Comparison of ENCODE assay signal across 1 cellular context in genomic region chr11:122717264-122717867, GRCh38.
TF ChIP-seq lines count a peak whose summit lies in the region.

No MANE protein-coding gene starts in this region.

TF ChIP-seq in GM23338, 12 proteins besides CTCF, POLR2A, EP300 and RAD21 (continued from another document):
- TF ChIP-seq, protein P1, sequence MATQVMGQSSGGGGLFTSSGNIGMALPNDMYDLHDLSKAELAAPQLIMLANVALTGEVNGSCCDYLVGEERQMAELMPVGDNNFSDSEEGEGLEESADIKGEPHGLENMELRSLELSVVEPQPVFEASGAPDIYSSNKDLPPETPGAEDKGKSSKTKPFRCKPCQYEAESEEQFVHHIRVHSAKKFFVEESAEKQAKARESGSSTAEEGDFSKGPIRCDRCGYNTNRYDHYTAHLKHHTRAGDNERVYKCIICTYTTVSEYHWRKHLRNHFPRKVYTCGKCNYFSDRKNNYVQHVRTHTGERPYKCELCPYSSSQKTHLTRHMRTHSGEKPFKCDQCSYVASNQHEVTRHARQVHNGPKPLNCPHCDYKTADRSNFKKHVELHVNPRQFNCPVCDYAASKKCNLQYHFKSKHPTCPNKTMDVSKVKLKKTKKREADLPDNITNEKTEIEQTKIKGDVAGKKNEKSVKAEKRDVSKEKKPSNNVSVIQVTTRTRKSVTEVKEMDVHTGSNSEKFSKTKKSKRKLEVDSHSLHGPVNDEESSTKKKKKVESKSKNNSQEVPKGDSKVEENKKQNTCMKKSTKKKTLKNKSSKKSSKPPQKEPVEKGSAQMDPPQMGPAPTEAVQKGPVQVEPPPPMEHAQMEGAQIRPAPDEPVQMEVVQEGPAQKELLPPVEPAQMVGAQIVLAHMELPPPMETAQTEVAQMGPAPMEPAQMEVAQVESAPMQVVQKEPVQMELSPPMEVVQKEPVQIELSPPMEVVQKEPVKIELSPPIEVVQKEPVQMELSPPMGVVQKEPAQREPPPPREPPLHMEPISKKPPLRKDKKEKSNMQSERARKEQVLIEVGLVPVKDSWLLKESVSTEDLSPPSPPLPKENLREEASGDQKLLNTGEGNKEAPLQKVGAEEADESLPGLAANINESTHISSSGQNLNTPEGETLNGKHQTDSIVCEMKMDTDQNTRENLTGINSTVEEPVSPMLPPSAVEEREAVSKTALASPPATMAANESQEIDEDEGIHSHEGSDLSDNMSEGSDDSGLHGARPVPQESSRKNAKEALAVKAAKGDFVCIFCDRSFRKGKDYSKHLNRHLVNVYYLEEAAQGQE (IDR thresholded peaks at IDR 0.05; ENCODE audit: unreplicated experiment) = no peak
TF ChIP-seq in GM23338: peak in this region for 0.
